In the genomic region with DNA sequence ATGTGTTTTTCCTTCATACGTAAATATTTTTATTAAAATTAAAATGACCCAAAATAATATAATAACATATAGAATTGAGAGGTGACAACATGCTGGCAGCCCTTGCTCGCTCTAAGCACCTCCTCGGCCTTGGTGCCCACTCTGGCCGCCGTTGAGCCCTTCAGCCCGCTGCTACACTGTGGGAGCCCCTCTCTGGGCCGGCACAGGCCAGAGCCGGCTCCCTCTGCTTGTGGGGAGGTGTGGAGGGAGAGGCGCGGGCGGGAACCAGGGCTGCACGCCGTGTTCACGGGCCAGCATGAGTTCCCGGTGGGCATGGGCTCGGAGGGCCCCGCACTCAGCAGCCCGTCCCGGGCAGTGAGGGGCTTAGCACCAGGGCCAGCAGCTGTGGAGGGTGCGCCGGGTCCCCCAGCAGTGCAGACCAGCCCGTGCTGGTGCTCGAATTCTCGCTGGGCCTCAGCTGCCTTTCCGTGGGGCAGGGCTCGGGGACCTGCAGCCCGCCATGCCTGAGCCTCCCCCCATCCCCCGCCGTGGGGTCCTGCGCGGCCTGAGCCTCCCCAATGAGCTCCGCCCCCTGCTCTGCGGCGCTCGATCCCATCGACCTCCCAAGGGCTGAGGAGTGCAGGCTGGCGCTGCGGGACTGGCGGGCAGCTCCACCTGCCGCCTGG, we compare ENCODE assay signal across 1 cellular context.
A peak's percentile ranks its signal among the peaks of the same experiment; 100 is the strongest.
TF ChIP-seq lines count a peak whose summit lies in the region.

No MANE protein-coding gene starts in this region.

TF ChIP-seq in K562, 482 proteins besides CTCF, POLR2A, EP300 and RAD21:
- TF ChIP-seq ZBTB33 (CRISPR knock-in tag; IDR thresholded peaks at IDR 0.05) = peak; percentile 70; the same call in 1 of the 2 replicates
- no peak for TF ChIP-seq ZNF778 (CRISPR knock-in tag; IDR thresholded peaks at IDR 0.05)
